In the genomic region with DNA sequence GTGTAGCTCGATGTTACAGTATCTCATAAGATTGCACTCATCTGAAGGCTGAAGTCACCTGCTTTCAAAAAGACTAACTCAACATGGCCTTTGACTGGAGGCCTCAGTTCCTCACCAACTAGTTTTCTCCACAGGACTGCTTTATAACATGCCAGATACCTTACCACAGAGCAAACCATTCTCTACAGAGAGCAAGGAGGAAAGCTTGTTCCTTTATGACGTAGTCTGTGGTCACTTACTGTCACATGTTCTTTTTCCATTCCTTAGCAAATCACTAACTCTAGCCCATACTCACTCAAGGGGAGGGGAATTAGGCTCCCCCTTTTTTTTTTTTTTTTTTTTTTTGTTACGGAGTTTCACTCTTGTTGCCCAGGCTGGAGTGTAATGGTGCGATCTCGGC, we compare ENCODE assay signal across 1 cellular context.
TF ChIP-seq lines count a peak whose summit lies in the region.

No MANE protein-coding gene starts in this region.

TF ChIP-seq in WTC11, 78 proteins besides CTCF, POLR2A, EP300 and RAD21 (continued from another document):
- TF ChIP-seq, protein P1, sequence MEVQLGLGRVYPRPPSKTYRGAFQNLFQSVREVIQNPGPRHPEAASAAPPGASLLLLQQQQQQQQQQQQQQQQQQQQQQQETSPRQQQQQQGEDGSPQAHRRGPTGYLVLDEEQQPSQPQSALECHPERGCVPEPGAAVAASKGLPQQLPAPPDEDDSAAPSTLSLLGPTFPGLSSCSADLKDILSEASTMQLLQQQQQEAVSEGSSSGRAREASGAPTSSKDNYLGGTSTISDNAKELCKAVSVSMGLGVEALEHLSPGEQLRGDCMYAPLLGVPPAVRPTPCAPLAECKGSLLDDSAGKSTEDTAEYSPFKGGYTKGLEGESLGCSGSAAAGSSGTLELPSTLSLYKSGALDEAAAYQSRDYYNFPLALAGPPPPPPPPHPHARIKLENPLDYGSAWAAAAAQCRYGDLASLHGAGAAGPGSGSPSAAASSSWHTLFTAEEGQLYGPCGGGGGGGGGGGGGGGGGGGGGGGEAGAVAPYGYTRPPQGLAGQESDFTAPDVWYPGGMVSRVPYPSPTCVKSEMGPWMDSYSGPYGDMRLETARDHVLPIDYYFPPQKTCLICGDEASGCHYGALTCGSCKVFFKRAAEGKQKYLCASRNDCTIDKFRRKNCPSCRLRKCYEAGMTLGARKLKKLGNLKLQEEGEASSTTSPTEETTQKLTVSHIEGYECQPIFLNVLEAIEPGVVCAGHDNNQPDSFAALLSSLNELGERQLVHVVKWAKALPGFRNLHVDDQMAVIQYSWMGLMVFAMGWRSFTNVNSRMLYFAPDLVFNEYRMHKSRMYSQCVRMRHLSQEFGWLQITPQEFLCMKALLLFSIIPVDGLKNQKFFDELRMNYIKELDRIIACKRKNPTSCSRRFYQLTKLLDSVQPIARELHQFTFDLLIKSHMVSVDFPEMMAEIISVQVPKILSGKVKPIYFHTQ (CRISPR knock-in tag; IDR thresholded peaks at IDR 0.05) = no peak
- TF ChIP-seq, protein P2, sequence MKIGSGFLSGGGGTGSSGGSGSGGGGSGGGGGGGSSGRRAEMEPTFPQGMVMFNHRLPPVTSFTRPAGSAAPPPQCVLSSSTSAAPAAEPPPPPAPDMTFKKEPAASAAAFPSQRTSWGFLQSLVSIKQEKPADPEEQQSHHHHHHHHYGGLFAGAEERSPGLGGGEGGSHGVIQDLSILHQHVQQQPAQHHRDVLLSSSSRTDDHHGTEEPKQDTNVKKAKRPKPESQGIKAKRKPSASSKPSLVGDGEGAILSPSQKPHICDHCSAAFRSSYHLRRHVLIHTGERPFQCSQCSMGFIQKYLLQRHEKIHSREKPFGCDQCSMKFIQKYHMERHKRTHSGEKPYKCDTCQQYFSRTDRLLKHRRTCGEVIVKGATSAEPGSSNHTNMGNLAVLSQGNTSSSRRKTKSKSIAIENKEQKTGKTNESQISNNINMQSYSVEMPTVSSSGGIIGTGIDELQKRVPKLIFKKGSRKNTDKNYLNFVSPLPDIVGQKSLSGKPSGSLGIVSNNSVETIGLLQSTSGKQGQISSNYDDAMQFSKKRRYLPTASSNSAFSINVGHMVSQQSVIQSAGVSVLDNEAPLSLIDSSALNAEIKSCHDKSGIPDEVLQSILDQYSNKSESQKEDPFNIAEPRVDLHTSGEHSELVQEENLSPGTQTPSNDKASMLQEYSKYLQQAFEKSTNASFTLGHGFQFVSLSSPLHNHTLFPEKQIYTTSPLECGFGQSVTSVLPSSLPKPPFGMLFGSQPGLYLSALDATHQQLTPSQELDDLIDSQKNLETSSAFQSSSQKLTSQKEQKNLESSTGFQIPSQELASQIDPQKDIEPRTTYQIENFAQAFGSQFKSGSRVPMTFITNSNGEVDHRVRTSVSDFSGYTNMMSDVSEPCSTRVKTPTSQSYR (CRISPR knock-in tag; IDR thresholded peaks at IDR 0.05) = no peak
- TF ChIP-seq MXD4 (CRISPR knock-in tag; IDR thresholded peaks at IDR 0.05; ENCODE audit: borderline replicate concordance) (no peak), ATF3 (CRISPR knock-in tag; conservative IDR thresholded peaks at IDR 0.05) (no peak), ZNF671 (CRISPR knock-in tag; IDR thresholded peaks at IDR 0.05) (no peak), TEAD1 (CRISPR knock-in tag; IDR thresholded peaks at IDR 0.05) (no peak), CREM (CRISPR knock-in tag; IDR thresholded peaks at IDR 0.05) (no peak)
